In genomic region chr2:236180831-236181453, GRCh38 we compare ENCODE assay signal across 8 cellular contexts. TPM values are rescaled to one million over a fixed set of nuclear protein-coding genes. Genes with fewer than 3 reads are reported as not detected.
DNase-seq lines count a peak whose midpoint lies in the region; ATAC-seq and TF ChIP-seq lines count a peak whose summit lies in the region.

No MANE protein-coding gene starts in this region.

- no peak for DNase-seq in Right ventricle myocardium superior
- no peak for DNase-seq in cardiac septum (ENCODE audit: low spot score)
- peak; percentile 85 for DNase-seq in NCI-H1694 treated with DMSO at 0.1 percent for 48 hours (lab: John Stamatoyannopoulos, UW)
- peak; percentile 23 for DNase-seq in T-helper 9 cell
- no peak for DNase-seq in esophagus squamous epithelium (lab: John Stamatoyannopoulos, UW)
- DNase-seq in osteocyte (ENCODE audit: extremely low spot score, unreplicated experiment) = no peak

- H3K4me1 Mint-ChIP-seq in osteocyte (ENCODE audit: unreplicated experiment) = peaks cover 38% of the 10 kb centered on the region

- H3K27ac ChIP-seq in esophagus squamous epithelium = no peak overlapping the region

- no peaks in the 10 kb centered on the region for H3K9me3 Mint-ChIP-seq in osteocyte (ENCODE audit: unreplicated experiment)

- peak overlapping the region; percentile 60 for H3K4me3 Mint-ChIP-seq in osteocyte (ENCODE audit: unreplicated experiment)

- TF ChIP-seq CTCF in esophagus squamous epithelium (IDR thresholded peaks at IDR 0.05) = peak in 5 of 6 experiments; percentile 44 to 74 (median 64)
- peak; percentile 84 for TF ChIP-seq CTCF in osteocyte (IDR thresholded peaks at IDR 0.05)

- no peaks in the 10 kb centered on the region for H3K27me3 Mint-ChIP-seq in osteocyte (ENCODE audit: unreplicated experiment)

- ATAC-seq in Right ventricle myocardium superior (ENCODE audit: poor library complexity) (peak; percentile 51), GM21423 (IDR thresholded peaks at IDR 0.05; ENCODE audit: unreplicated experiment) (no peak), HG03108 (IDR thresholded peaks at IDR 0.05; ENCODE audit: unreplicated experiment) (no peak)

- intact Hi-C loops in Right ventricle myocardium superior (cut with DNase I) = loop anchor here (5.0 kb wide), 1 partner anchor 404 kb away; no protein-coding TSS in a partner anchor
- intact Hi-C loops in cardiac septum (cut with DNase I) = loop anchor here (2.0 kb wide), 1 partner anchor 402 kb away; no protein-coding TSS in a partner anchor
- intact Hi-C loops in esophagus squamous epithelium (cut with DNase I) = loop anchor here (5.0 kb wide), 1 partner anchor 404 kb away; no protein-coding TSS in a partner anchor

- peaks cover 12 to 90% (median 26%) of the 10 kb centered on the region in 4 donors for H3K27me3 ChIP-seq in esophagus squamous epithelium

- no peaks in the 10 kb centered on the region for H3K36me3 ChIP-seq in esophagus squamous epithelium

- H3K4me3 ChIP-seq in esophagus squamous epithelium = no peak overlapping the region

- no peak for TF ChIP-seq POLR2A in esophagus squamous epithelium (IDR thresholded peaks at IDR 0.05)

- peaks cover 0 to 8% (median 0%) of the 10 kb centered on the region in 3 donors for H3K9me3 ChIP-seq in esophagus squamous epithelium

- H3K36me3 Mint-ChIP-seq in osteocyte (ENCODE audit: unreplicated experiment) = peaks cover 5% of the 10 kb centered on the region

- peaks cover 14 to 25% (median 20%) of the 10 kb centered on the region in 3 donors for H3K4me1 ChIP-seq in esophagus squamous epithelium

- 18 to 22% methylated on average over 9 of the region's 9 CpGs for WGBS in esophagus squamous epithelium, 2 donors

- peak overlapping the region; percentile 50 for H3K27ac Mint-ChIP-seq in osteocyte (ENCODE audit: unreplicated experiment)

RNA-seq across cellular contexts. Expression of gene GBX2, which starts 12.8 kb away (rescaled TPM):
- total RNA-seq in Right ventricle myocardium superior = not detected
- total RNA-seq in cardiac septum = not detected
- not detected for total RNA-seq in esophagus squamous epithelium
- 56.5 and 60.7 TPM in 2 replicates for total RNA-seq in osteocyte

Comparison
In these comparisons a context has a peak if more than half of its experiments do, and no peak if none do; other contexts are left out.
1. DNase-seq: peak in NCI-H1694 treated with DMSO at 0.1 percent for 48 hours (single experiment) and T-helper 9 cell (single experiment); none in Right ventricle myocardium superior (single experiment), cardiac septum (single experiment), esophagus squamous epithelium (single experiment) and osteocyte (single experiment).
2. RNA of gene GBX2, which starts 12.8 kb away (total RNA-seq): 56.5 to 60.7 TPM in osteocyte; not detected in cardiac septum (single experiment), not detected in Right ventricle myocardium superior (single experiment) and not detected in esophagus squamous epithelium; every median in the first group is over 10 times any median in the second.